Comparison of ENCODE assay signal across 28 cellular contexts in the genomic region with DNA sequence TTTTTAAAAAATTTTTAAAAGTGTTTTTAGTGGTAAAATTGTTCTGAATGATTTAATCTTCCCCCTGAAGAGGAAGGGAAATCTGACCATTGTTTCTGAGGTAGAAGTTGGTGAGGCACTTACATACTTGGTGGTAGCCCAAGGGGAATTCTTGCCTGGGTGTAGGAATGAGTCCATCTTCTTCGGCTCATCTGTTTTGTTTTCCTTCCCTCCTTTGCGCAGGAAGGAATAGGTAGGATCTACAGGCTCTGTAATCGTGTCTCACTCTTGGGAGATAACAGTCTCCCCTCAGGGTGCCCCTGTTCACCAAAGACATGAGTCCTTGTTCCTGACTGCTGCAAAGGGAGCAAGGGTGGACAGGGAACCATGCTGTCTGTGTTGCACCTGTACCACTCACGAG.
"Had no signal": no experiment of that assay in that cellular context is flagged by ENCODE, and none has a peak within 500 bp of the region (broad histone marks: within the 10 kb centered on the region; RNA-seq: fewer than 3 reads in every experiment).

No MANE protein-coding gene starts in this region.

- H3K27ac ChIP-seq: neutrophil, pancreas, psoas muscle, right lobe of liver, sigmoid colon, suprapubic skin, testis, tibial artery, transverse colon, upper lobe of left lung, uterus had no signal

- ATAC-seq: naive thymus-derived CD4-positive, alpha-beta T cell; natural killer cell; pancreas; psoas muscle; right cardiac atrium; right lobe of liver; stimulated activated effector memory CD8-positive, alpha-beta T cell treated with anti-CD3 and anti-CD28 coated beads, Interleukin-12 subunit alpha, Interleukin-12 subunit beta, amount 100 ng/mL, for 72 hours; stimulated activated naive B cell treated with anti-CD40 and anti-IgM and Interleukin-4, amounts not matched to agents 10 μg/mL and 1 μg/mL and 100 μg/mL, for 72 hours had no signal

- H3K9me3 ChIP-seq: neutrophil, pancreas, psoas muscle, right lobe of liver, sigmoid colon, suprapubic skin, testis, tibial artery, transverse colon, upper lobe of left lung, uterus had no signal

- H3K4me1 ChIP-seq: pancreas, psoas muscle, right lobe of liver, sigmoid colon, suprapubic skin, testis, tibial artery, transverse colon, upper lobe of left lung, uterus had no signal

- H3K27me3 Mint-ChIP-seq: stimulated activated naive CD8-positive, alpha-beta T cell treated with anti-CD3 and anti-CD28 coated beads, Interleukin-15, Interleukin-2, amounts not matched to agents 100 ng/mL and 50 ng/mL, for 24 hours had no signal

- H3K4me1 Mint-ChIP-seq: naive thymus-derived CD4-positive, alpha-beta T cell; natural killer cell; nephron; stimulated activated effector memory CD8-positive, alpha-beta T cell treated with anti-CD3 and anti-CD28 coated beads, Interleukin-12 subunit alpha, Interleukin-12 subunit beta, amount 100 ng/mL, for 72 hours had no signal

- H3K27me3 ChIP-seq: neutrophil, pancreas, right lobe of liver, sigmoid colon, suprapubic skin, testis, transverse colon, upper lobe of left lung, uterus had no signal

- H3K36me3 ChIP-seq: neutrophil, pancreas, right lobe of liver, sigmoid colon, suprapubic skin, tibial artery, transverse colon, upper lobe of left lung, uterus had no signal

- H3K9me3 Mint-ChIP-seq: naive thymus-derived CD4-positive, alpha-beta T cell; natural killer cell; nephron; stimulated activated effector memory CD8-positive, alpha-beta T cell treated with anti-CD3 and anti-CD28 coated beads, Interleukin-12 subunit alpha, Interleukin-12 subunit beta, amount 100 ng/mL, for 72 hours; stimulated activated naive B cell treated with anti-CD40 and anti-IgM and Interleukin-4, amounts not matched to agents 10 μg/mL and 1 μg/mL and 100 μg/mL, for 72 hours; stimulated activated naive CD8-positive, alpha-beta T cell treated with anti-CD3 and anti-CD28 coated beads, Interleukin-15, Interleukin-2, amounts not matched to agents 100 ng/mL and 50 ng/mL, for 24 hours had no signal

- H3K36me3 Mint-ChIP-seq: naive thymus-derived CD4-positive, alpha-beta T cell; natural killer cell; stimulated activated effector memory CD8-positive, alpha-beta T cell treated with anti-CD3 and anti-CD28 coated beads, Interleukin-12 subunit alpha, Interleukin-12 subunit beta, amount 100 ng/mL, for 72 hours had no signal

- H3K27ac Mint-ChIP-seq: naive thymus-derived CD4-positive, alpha-beta T cell; natural killer cell; nephron; progenitor cell of endocrine pancreas; stimulated activated effector memory CD8-positive, alpha-beta T cell treated with anti-CD3 and anti-CD28 coated beads, Interleukin-12 subunit alpha, Interleukin-12 subunit beta, amount 100 ng/mL, for 72 hours; stimulated activated naive B cell treated with anti-CD40 and anti-IgM and Interleukin-4, amounts not matched to agents 10 μg/mL and 1 μg/mL and 100 μg/mL, for 72 hours; stimulated activated naive CD8-positive, alpha-beta T cell treated with anti-CD3 and anti-CD28 coated beads, Interleukin-15, Interleukin-2, amounts not matched to agents 100 ng/mL and 50 ng/mL, for 24 hours had no signal

- H3K4me3 Mint-ChIP-seq: naive thymus-derived CD4-positive, alpha-beta T cell; natural killer cell; nephron; stimulated activated effector memory CD8-positive, alpha-beta T cell treated with anti-CD3 and anti-CD28 coated beads, Interleukin-12 subunit alpha, Interleukin-12 subunit beta, amount 100 ng/mL, for 72 hours; stimulated activated naive B cell treated with anti-CD40 and anti-IgM and Interleukin-4, amounts not matched to agents 10 μg/mL and 1 μg/mL and 100 μg/mL, for 72 hours; stimulated activated naive CD8-positive, alpha-beta T cell treated with anti-CD3 and anti-CD28 coated beads, Interleukin-15, Interleukin-2, amounts not matched to agents 100 ng/mL and 50 ng/mL, for 24 hours had no signal

- DNase-seq: naive thymus-derived CD4-positive, alpha-beta T cell; natural killer cell; nucleus accumbens; pancreas; posterior cingulate gyrus; psoas muscle; right cardiac atrium; right lobe of liver; sigmoid colon; small intestine; stimulated activated CD4-positive, alpha-beta T cell treated with anti-CD3 and anti-CD28 coated beads, Interleukin-15, amount 100 ng/mL, for 24 hours; stimulated activated CD4-positive, alpha-beta T cell treated with anti-CD3 and anti-CD28 coated beads, Interleukin-2, amount 100 ng/mL, for 24 hours; stimulated activated CD4-positive, alpha-beta T cell treated with anti-CD3 and anti-CD28 coated beads, Interleukin-2, amount 100 ng/mL, for 48 hours; stimulated activated CD4-positive, alpha-beta T cell treated with anti-CD3 and anti-CD28 coated beads, Interleukin-4, amount 100 ng/mL, for 24 hours; stimulated activated naive B cell treated with anti-CD40 and anti-IgM and Interleukin-4, amounts not matched to agents 10 μg/mL and 1 μg/mL and 100 μg/mL, for 72 hours; stimulated activated naive CD4-positive, alpha-beta T cell treated with Interleukin-2 at 50 U/mL for 16 hours; substantia nigra; testis; tibial artery; transverse colon; upper lobe of left lung; uterus had no signal

- H3K4me3 ChIP-seq: pancreas, psoas muscle, right lobe of liver, sigmoid colon, suprapubic skin, testis, tibial artery, transverse colon, upper lobe of left lung, uterus had no signal
